Comparison of ENCODE assay signal across 1 cellular context in the genomic region with DNA sequence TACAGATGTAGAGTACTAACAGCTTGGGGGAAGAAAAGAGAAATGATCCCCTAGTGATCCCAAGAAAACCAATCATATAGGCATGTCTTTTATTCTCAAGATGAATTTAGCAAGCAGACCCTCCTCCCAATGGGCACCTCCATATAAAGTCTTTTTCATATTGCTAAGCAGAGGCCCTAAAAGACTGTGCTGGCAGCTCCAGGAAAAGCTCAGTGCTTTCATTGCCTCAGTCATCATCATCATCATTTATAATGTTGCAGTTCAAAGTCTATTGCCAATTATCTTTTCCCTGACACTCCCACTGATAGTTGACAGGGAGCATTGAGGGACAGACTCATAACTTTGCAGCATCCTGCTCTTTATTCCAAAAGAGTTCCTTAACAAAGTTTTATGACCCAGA.
TF ChIP-seq lines count a peak whose summit lies in the region.

No MANE protein-coding gene starts in this region.

TF ChIP-seq in H1, 55 proteins besides CTCF, POLR2A, EP300 and RAD21:
- no peak for TF ChIP-seq TAF7 (optimal IDR thresholded peaks at IDR 0.05; ENCODE audit: borderline replicate concordance, low read depth, low read length)
- no peak for TF ChIP-seq SAP30 (IDR thresholded peaks at IDR 0.05; ENCODE audit: insufficient read depth, insufficient replicate concordance, low read length)
- no peak for TF ChIP-seq CTBP2 (IDR thresholded peaks at IDR 0.05; ENCODE audit: borderline replicate concordance, insufficient read depth, insufficient read length, low read length)
- TF ChIP-seq SP1 (IDR thresholded peaks at IDR 0.05; ENCODE audit: low read depth, low read length), result no peak
- no peak for TF ChIP-seq SIRT6 (IDR thresholded peaks at IDR 0.05; ENCODE audit: low read length)
- no peak for TF ChIP-seq NANOG (IDR thresholded peaks at IDR 0.05; ENCODE audit: insufficient read depth, low read depth, low read length, poor library complexity, severe bottlenecking)
- TF ChIP-seq TEAD4 (IDR thresholded peaks at IDR 0.05; ENCODE audit: low read depth, low read length), result no peak
- no peak for TF ChIP-seq JUND (IDR thresholded peaks at IDR 0.05; ENCODE audit: low read length)
- no peak for TF ChIP-seq RFX5 (IDR thresholded peaks at IDR 0.05; ENCODE audit: borderline replicate concordance, low read depth, low read length)
- no peak for TF ChIP-seq CBX5 (IDR thresholded peaks at IDR 0.05; ENCODE audit: low read depth, low read length)
- TF ChIP-seq SP2 (IDR thresholded peaks at IDR 0.05; ENCODE audit: low read length), result no peak
- TF ChIP-seq GABPA (IDR thresholded peaks at IDR 0.05; ENCODE audit: borderline replicate concordance, insufficient read depth, low read length), result no peak
- TF ChIP-seq RNF2 (IDR thresholded peaks at IDR 0.05; ENCODE audit: borderline replicate concordance, low read depth, low read length, missing control alignments, poor library complexity, severe bottlenecking), result no peak
- TF ChIP-seq BCL11A (IDR thresholded peaks at IDR 0.05; ENCODE audit: low read depth in 2 of 2, low read length in 2 of 2), result no peak
- TF ChIP-seq BRCA1 (IDR thresholded peaks at IDR 0.05; ENCODE audit: low read depth, low read length), result no peak
- no peak for TF ChIP-seq SP4 (IDR thresholded peaks at IDR 0.05; ENCODE audit: low read length)
- TF ChIP-seq BACH1 (IDR thresholded peaks at IDR 0.05; ENCODE audit: low read length), result no peak
- no peak for TF ChIP-seq FOSL1 (IDR thresholded peaks at IDR 0.05; ENCODE audit: insufficient read depth, low read depth, low read length)
- no peak for TF ChIP-seq ZNF274 (IDR thresholded peaks at IDR 0.05; ENCODE audit: borderline replicate concordance, extremely low read depth, low read length)
